In the genomic region with DNA sequence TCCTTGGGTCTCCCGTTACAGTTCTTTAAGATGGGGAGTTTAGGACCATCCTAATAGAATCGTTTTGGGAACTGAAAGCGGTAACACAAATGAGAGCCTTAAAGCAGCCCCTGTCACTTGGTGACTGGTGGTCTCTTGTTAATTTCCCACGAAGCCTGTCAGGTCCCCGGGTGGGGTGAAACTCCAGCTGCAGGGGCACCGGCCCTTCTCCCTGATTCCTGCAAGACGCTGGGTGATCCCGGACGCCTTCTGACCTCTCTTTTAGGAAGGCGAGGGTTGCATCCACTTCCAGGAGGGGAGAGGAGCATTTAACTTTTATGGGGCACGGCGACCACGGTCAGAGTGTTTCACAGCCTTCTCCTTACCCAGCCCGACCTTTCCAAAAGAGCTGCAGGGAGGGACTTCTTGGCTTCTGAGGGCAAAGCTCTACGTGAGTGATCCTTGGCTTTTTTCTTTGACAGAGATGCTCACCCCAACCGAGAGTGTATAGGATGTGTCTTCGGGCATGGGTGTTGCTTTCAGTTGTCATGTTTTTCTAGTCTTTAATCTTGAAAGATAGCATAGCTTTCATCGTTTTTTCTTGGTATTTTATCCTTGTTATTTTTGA, we compare ENCODE assay signal across 8 cellular contexts. TPM values are rescaled to one million over a fixed set of nuclear protein-coding genes. Genes with fewer than 3 reads are reported as not detected.
DNase-seq lines count a peak whose midpoint lies in the region; ATAC-seq and TF ChIP-seq lines count a peak whose summit lies in the region.

No MANE protein-coding gene starts in this region.

- H3K27me3 ChIP-seq in NT2/D1 (ENCODE audit: insufficient read depth, insufficient read length) (no peaks in the 10 kb centered on the region), colonic mucosa (no peaks in the 10 kb centered on the region)

- H3K36me3 ChIP-seq in NT2/D1 (ENCODE audit: insufficient read depth, insufficient read length, low read length) (peaks cover 32% of the 10 kb centered on the region), colonic mucosa (no peaks in the 10 kb centered on the region), mesodermal cell (ENCODE audit: control insufficient read depth, insufficient read depth, low read length) (peaks cover 23% of the 10 kb centered on the region)

- DNase-seq in AG04449 (ENCODE audit: low read depth, low spot score) (no peak), NT2/D1 (ENCODE audit: low read depth, low spot score) (no peak), colonic mucosa (peak; percentile 22), NCI-H1694 treated with DMSO at 0.1 percent for 48 hours (lab: John Stamatoyannopoulos, UW) (no peak)
- DNase-seq in central memory CD4-positive, alpha-beta T cell, result no peak

- H3K27ac ChIP-seq in colonic mucosa (peak overlapping the region; percentile 5), mesodermal cell (ENCODE audit: low read depth, low read length, severe bottlenecking) (peak overlapping the region; percentile 63)

- WGBS in mesodermal cell (ENCODE audit: insufficient coverage in 2 of 2), 2 experiments, result 10 to 11% methylated on average over 12 to 13 of the region's 18 CpGs

- intact Hi-C loops in colonic mucosa (cut with DNase I), result loop anchor here (10.0 kb wide), 1 partner anchor 89 kb away; a partner anchor contains a TSS

- peak; percentile 8 for ATAC-seq in GM19452 (IDR thresholded peaks at IDR 0.05; ENCODE audit: unreplicated experiment)
- no peak for ATAC-seq in GM18498 (IDR thresholded peaks at IDR 0.05; ENCODE audit: unreplicated experiment)

- peaks cover 15% of the 10 kb centered on the region; the same call in 1 of the 2 replicates for H3K9me3 ChIP-seq in NT2/D1 (ENCODE audit: insufficient read depth, low read length)
- H3K9me3 ChIP-seq in colonic mucosa, result peaks cover 3% of the 10 kb centered on the region
- peaks cover 4% of the 10 kb centered on the region for H3K9me3 ChIP-seq in mesodermal cell (ENCODE audit: control insufficient read depth, low read length)

- peak overlapping the region; percentile 82 for H3K9ac ChIP-seq in NT2/D1 (ENCODE audit: insufficient read length, low read depth)
- H3K9ac ChIP-seq in colonic mucosa (ENCODE audit: low read depth in 2 of 2, low read length in 2 of 2), result peak overlapping the region; percentile 57 to 84

- POLR2A ChIA-PET in AG04449 (lab: Yijun Ruan, JAX), result interaction anchor here (1.1 kb wide), 1 partner anchor 51 kb away, joined by 5 read pairs; a partner anchor contains a TSS

- CTCF ChIA-PET in AG04449 (lab: Yijun Ruan, JAX), result interaction anchor here (0.7 kb wide), 1 partner anchor 397 kb away, joined by 3 read pairs; no protein-coding TSS in a partner anchor

- H3K4me1 ChIP-seq in NT2/D1 (ENCODE audit: insufficient read depth, insufficient read length) (no peaks in the 10 kb centered on the region), colonic mucosa (peaks cover 7% of the 10 kb centered on the region), mesodermal cell (ENCODE audit: control insufficient read depth, insufficient read depth, low read length, poor library complexity, severe bottlenecking) (no peaks in the 10 kb centered on the region)

- TF ChIP-seq CTCF in AG04449 (IDR thresholded peaks at IDR 0.05; ENCODE audit: insufficient read depth, low read length, missing control alignments) (no peak), colonic mucosa (IDR thresholded peaks at IDR 0.05) (no peak)

- H3K4me3 ChIP-seq in AG04449 (ENCODE audit: low read depth, low read length) (peak overlapping the region; percentile 82), NT2/D1 (ENCODE audit: insufficient read length, low read depth) (peak overlapping the region; percentile 86), colonic mucosa (peak overlapping the region; percentile 67), mesodermal cell (ENCODE audit: extremely low read depth, insufficient read depth, low read length, poor library complexity, severe bottlenecking) (peak overlapping the region; percentile 96)

RNA-seq across cellular contexts. Expression of a gene that starts 0.7 kb away (rescaled TPM):
- 1 to 10 TPM; 2.8 TPM for total RNA-seq in colonic mucosa
- polyA plus RNA-seq in mesodermal cell (2013, experiment 1 of 2), result 4.8 TPM
- 4.7 TPM for polyA plus RNA-seq in mesodermal cell (2013, experiment 2 of 2)

RNA-seq across cellular contexts. Expression of a gene that starts 19.7 kb away (rescaled TPM):
- total RNA-seq in colonic mucosa, result 10 to 100 TPM; 19.8 to 21.1 TPM
- 17.8 TPM for polyA plus RNA-seq in mesodermal cell (2013, experiment 1 of 2)
- polyA plus RNA-seq in mesodermal cell (2013, experiment 2 of 2), result 14.2 TPM

RNA-seq across cellular contexts. Expression of a gene that starts 27.5 kb away (rescaled TPM):
- 1 to 10 TPM; 6.3 to 7.5 TPM for total RNA-seq in colonic mucosa
- 5.2 TPM for polyA plus RNA-seq in mesodermal cell (2013, experiment 1 of 2)
- 6.3 TPM for polyA plus RNA-seq in mesodermal cell (2013, experiment 2 of 2)

RNA-seq across cellular contexts. Expression of a gene that starts 41.9 kb away (rescaled TPM):
- 1 to 10 TPM; 1.2 to 1.4 TPM for total RNA-seq in colonic mucosa
- 2.1 TPM for polyA plus RNA-seq in mesodermal cell (2013, experiment 1 of 2)
- polyA plus RNA-seq in mesodermal cell (2013, experiment 2 of 2), result 1.8 TPM

RNA-seq across cellular contexts. Expression of a gene that starts 51.0 kb away (rescaled TPM):
- total RNA-seq in colonic mucosa, result 10 to 100 TPM; 12.9 to 15.5 TPM
- polyA plus RNA-seq in mesodermal cell (2013, experiment 1 of 2), result 25.9 TPM
- 25.4 TPM for polyA plus RNA-seq in mesodermal cell (2013, experiment 2 of 2)
